Comparison of ENCODE assay signal across 8 cellular contexts in the genomic region with DNA sequence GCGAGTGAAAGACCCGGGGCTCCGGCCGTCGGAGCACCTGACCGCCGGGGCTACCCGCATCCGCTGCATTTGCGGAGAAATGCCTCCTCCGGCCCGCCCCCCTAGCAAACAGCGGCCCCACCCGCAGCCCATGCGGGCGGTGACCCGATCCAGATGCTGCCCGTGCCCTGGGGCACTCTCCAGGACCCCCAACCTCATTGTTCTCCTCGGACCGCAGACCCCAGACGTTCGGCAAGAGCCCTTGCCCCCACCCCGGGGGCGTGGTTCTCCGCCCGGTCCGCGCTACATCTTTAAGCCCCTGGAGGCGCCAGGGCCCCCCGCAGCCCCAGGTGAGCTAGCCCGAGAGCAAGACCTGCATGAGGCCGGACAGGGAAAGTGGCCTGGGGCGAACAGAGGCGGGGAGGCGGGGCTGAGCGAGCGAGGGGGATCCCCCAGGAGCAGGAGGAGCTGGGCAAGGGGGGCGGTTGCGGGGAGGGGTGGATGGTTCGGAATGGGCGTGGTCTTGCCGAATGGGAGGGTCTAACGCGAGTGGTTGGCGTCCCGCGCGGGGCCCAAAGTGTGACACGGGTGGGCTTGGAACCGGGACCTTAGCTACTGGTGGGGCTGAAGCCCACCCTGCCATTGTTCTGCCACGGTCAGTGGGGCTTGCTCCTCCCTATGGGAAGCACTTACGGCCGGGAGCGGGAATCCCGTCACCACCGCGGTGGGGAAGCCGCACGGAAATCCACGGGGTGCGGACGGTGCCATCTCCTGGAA. TPM values are rescaled to one million over a fixed set of nuclear protein-coding genes. Genes with fewer than 3 reads are reported as not detected.
DNase-seq lines count a peak whose midpoint lies in the region; FAIRE-seq and TF ChIP-seq lines count a peak whose summit lies in the region.

No MANE protein-coding gene starts in this region.

- peaks cover 23 to 25% of the 10 kb centered on the region in 2 experiments for H3K27me3 ChIP-seq in endothelial cell of umbilical vein (ENCODE audit: control insufficient read depth in 2 of 2, insufficient read depth in 2 of 2, low read length in 2 of 2)
- peaks cover 67% of the 10 kb centered on the region for H3K27me3 ChIP-seq in skeletal muscle satellite cell (ENCODE audit: control insufficient read depth, insufficient read depth, low read length)

- DNase-seq in Daoy (ENCODE audit: low read depth) = peak; percentile 28
- DNase-seq in activated CD4-positive, alpha-beta T cell treated with anti-CD3 and anti-CD28 coated beads, Interleukin-2, amount 50 U/mL, for 48 hours = peak; percentile 55 to 57
- no peak for DNase-seq in endothelial cell of umbilical vein (ENCODE audit: low read depth, low spot score)
- no peak for DNase-seq in HPDE6-E6E7 (ENCODE audit: extremely low spot score)
- DNase-seq in DMS79 (lab: John Stamatoyannopoulos, UW) = no peak
- DNase-seq in kidney glomerular epithelial cell (lab: John Stamatoyannopoulos, UW) = no peak
- no peak for DNase-seq in kidney

- TF ChIP-seq POLR2A in endothelial cell of umbilical vein (IDR thresholded peaks at IDR 0.05; ENCODE audit: low read depth, low read length) = no peak

- peak overlapping the region; percentile 26 for H2AFZ ChIP-seq in endothelial cell of umbilical vein (ENCODE audit: low read depth, low read length)

- no peaks in the 10 kb centered on the region for H4K20me1 ChIP-seq in endothelial cell of umbilical vein (replicated peaks; ENCODE audit: control insufficient read depth, extremely low read depth, insufficient read depth, low read length)

- FAIRE-seq in endothelial cell of umbilical vein (lab: Jason Lieb, UNC) = no peak
- FAIRE-seq in kidney (lab: Jason Lieb, UNC) = no peak

- TF ChIP-seq CTCF in endothelial cell of umbilical vein (IDR thresholded peaks at IDR 0.05; ENCODE audit: extremely low read depth in 1 of 2, insufficient read depth in 1 of 2, low read depth in 1 of 2, low read length in 2 of 2) (no peak), kidney (IDR thresholded peaks at IDR 0.05; ENCODE audit: borderline replicate concordance, extremely low read depth, insufficient read depth) (no peak)

- dilution Hi-C loops in endothelial cell of umbilical vein (cut with MboI; ENCODE audit: extremely low pct_ligation_motif_present, low sequenced_read_pairs) = no loop called here

- POLR2A ChIA-PET in endothelial cell of umbilical vein (lab: Charles Lee) = no interaction called here

- H3K79me2 ChIP-seq in endothelial cell of umbilical vein (ENCODE audit: control insufficient read depth, insufficient read depth, low read length) = no peaks in the 10 kb centered on the region

- H3K9me3 ChIP-seq in endothelial cell of umbilical vein (replicated peaks; ENCODE audit: control insufficient read depth, insufficient read depth, low read length) (no peaks in the 10 kb centered on the region), skeletal muscle satellite cell (replicated peaks; ENCODE audit: low read length) (no peaks in the 10 kb centered on the region), kidney (ENCODE audit: control insufficient read depth in 1 of 2, low read length in 2 of 2) (no peaks in the 10 kb centered on the region)

- H3K4me1 ChIP-seq in endothelial cell of umbilical vein (ENCODE audit: control insufficient read depth, extremely low read depth, insufficient read depth, low read length) (no peaks in the 10 kb centered on the region), skeletal muscle satellite cell (ENCODE audit: control insufficient read depth, insufficient read depth, low read length) (peaks cover 5% of the 10 kb centered on the region), kidney (ENCODE audit: control insufficient read depth in 1 of 2, insufficient read depth in 1 of 2, low read depth in 1 of 2, low read length in 2 of 2) (peaks cover 0 to 2% of the 10 kb centered on the region in 2 donors)

- BruUV-seq in endothelial cell of umbilical vein (replicated peaks; lab: Mats Ljungman, UMichigan) = no TSS peak

- H3K36me3 ChIP-seq in endothelial cell of umbilical vein (ENCODE audit: control insufficient read depth in 2 of 2, extremely low read depth in 1 of 2, insufficient read depth in 2 of 2, low read length in 2 of 2) (no peaks in the 10 kb centered on the region), skeletal muscle satellite cell (ENCODE audit: insufficient read depth, low read length) (no peaks in the 10 kb centered on the region), kidney (ENCODE audit: control insufficient read depth in 1 of 2, insufficient read depth in 2 of 2, low read length in 2 of 2) (no peaks in the 10 kb centered on the region)

- no peak overlapping the region for H3K4me3 ChIP-seq in endothelial cell of umbilical vein (replicated peaks in 1 of 3; ENCODE audit: insufficient read depth in 1 of 3, low read depth in 1 of 3, low read length in 3 of 3)
- H3K4me3 ChIP-seq in skeletal muscle satellite cell (ENCODE audit: low read length) = no peak overlapping the region
- H3K4me3 ChIP-seq in kidney (ENCODE audit: low read length in 2 of 2) = no peak overlapping the region

- CTCF ChIA-PET in endothelial cell of umbilical vein (lab: Charles Lee) = interaction anchor here (2.8 kb wide), 1 partner anchor 38 kb away, joined by 16 read pairs; no protein-coding TSS in a partner anchor

- no peaks in the 10 kb centered on the region for H3K9me1 ChIP-seq in endothelial cell of umbilical vein (replicated peaks; ENCODE audit: control insufficient read depth, extremely low read depth, insufficient read depth, low read length)

- H3K4me2 ChIP-seq in endothelial cell of umbilical vein (ENCODE audit: insufficient read depth, low read length) = no peak overlapping the region
- H3K4me2 ChIP-seq in skeletal muscle satellite cell (ENCODE audit: low read length) = peak overlapping the region; percentile 64

- H3K27ac ChIP-seq in endothelial cell of umbilical vein (ENCODE audit: insufficient read depth, low read depth, low read length) (no peak overlapping the region), kidney (ENCODE audit: low read depth in 2 of 2, low read length in 2 of 2) (no peak overlapping the region)

- intact Hi-C loops in endothelial cell of umbilical vein (cut with micrococcal nuclease) = loop anchor here (5.0 kb wide), 1 partner anchor 38 kb away; no protein-coding TSS in a partner anchor
- intact Hi-C loops in kidney (cut with DNase I) = no loop called here

- H3K9ac ChIP-seq in endothelial cell of umbilical vein (replicated peaks; ENCODE audit: extremely low read depth, insufficient read depth, low read length) = no peak overlapping the region
- no peak overlapping the region for H3K9ac ChIP-seq in skeletal muscle satellite cell (ENCODE audit: low read depth, low read length)
- no peak overlapping the region for H3K9ac ChIP-seq in kidney (ENCODE audit: low read length in 2 of 2)

RNA-seq across cellular contexts. Expression of gene CRYBG2, which starts 6.3 kb away (rescaled TPM):
- 0.34 and 0.51 TPM in 2 replicates for total RNA-seq in Daoy (2014; rRNA removed; shearing (Covaris generic))
- not detected in 2 replicates for total RNA-seq in endothelial cell of umbilical vein
- polyA plus RNA-seq in endothelial cell of umbilical vein = not detected in 2 replicates
- polyA plus RNA-seq in endothelial cell of umbilical vein (2011; cell fraction: cytosol; rRNA removed) = not detected in 2 replicates
- not detected in 2 replicates for polyA plus RNA-seq in endothelial cell of umbilical vein (2011; cell fraction: nucleus; rRNA removed)
- not detected in 2 replicates for polyA plus RNA-seq in endothelial cell of umbilical vein (2012)
- not detected in 2 replicates for polyA minus RNA-seq in endothelial cell of umbilical vein
- polyA minus RNA-seq in endothelial cell of umbilical vein (2011; cell fraction: cytosol; rRNA and poly(A)+ RNA removed) = 1.3 TPM
- polyA minus RNA-seq in endothelial cell of umbilical vein (2011; cell fraction: nucleus; rRNA and poly(A)+ RNA removed) = not detected in 2 replicates
- not detected in 2 replicates for total RNA-seq in skeletal muscle satellite cell (2012; rRNA removed)
- total RNA-seq in kidney = 2.2 TPM
- polyA plus RNA-seq in kidney (ENCODE audit: insufficient read depth, low read depth, low replicate concordance) = not detected

RNA-seq across cellular contexts. Expression of gene ZNF683, which starts 12.3 kb away (rescaled TPM):
- not detected in 2 replicates for total RNA-seq in Daoy (2014; rRNA removed; shearing (Covaris generic))
- not detected in 2 replicates for total RNA-seq in endothelial cell of umbilical vein
- polyA plus RNA-seq in endothelial cell of umbilical vein = not detected in 2 replicates
- not detected in 2 replicates for polyA plus RNA-seq in endothelial cell of umbilical vein (2011; cell fraction: cytosol; rRNA removed)
- not detected in 2 replicates for polyA plus RNA-seq in endothelial cell of umbilical vein (2011; cell fraction: nucleus; rRNA removed)
- polyA plus RNA-seq in endothelial cell of umbilical vein (2012) = not detected in 2 replicates
- not detected in 2 replicates for polyA minus RNA-seq in endothelial cell of umbilical vein
- polyA minus RNA-seq in endothelial cell of umbilical vein (2011; cell fraction: cytosol; rRNA and poly(A)+ RNA removed) = not detected
- polyA minus RNA-seq in endothelial cell of umbilical vein (2011; cell fraction: nucleus; rRNA and poly(A)+ RNA removed) = not detected in 2 replicates
- not detected in 2 replicates for total RNA-seq in skeletal muscle satellite cell (2012; rRNA removed)
- 0.25 TPM for total RNA-seq in kidney
- polyA plus RNA-seq in kidney (ENCODE audit: insufficient read depth, low read depth, low replicate concordance) = not detected

RNA-seq across cellular contexts. Expression of gene CD52, which starts 42.5 kb away (rescaled TPM):
- total RNA-seq in Daoy (2014; rRNA removed; shearing (Covaris generic)) = not detected in 2 replicates
- total RNA-seq in endothelial cell of umbilical vein (not detected in 2 replicates), kidney (30.8 TPM)
- polyA plus RNA-seq in endothelial cell of umbilical vein (not detected in 2 replicates), kidney (ENCODE audit: insufficient read depth, low read depth, low replicate concordance) (13.2 TPM)
- not detected in 2 replicates for polyA plus RNA-seq in endothelial cell of umbilical vein (2011; cell fraction: cytosol; rRNA removed)
- not detected in 2 replicates for polyA plus RNA-seq in endothelial cell of umbilical vein (2011; cell fraction: nucleus; rRNA removed)
- not detected in 2 replicates for polyA plus RNA-seq in endothelial cell of umbilical vein (2012)
- polyA minus RNA-seq in endothelial cell of umbilical vein = 1.1 and 2.9 TPM in 2 replicates
- not detected for polyA minus RNA-seq in endothelial cell of umbilical vein (2011; cell fraction: cytosol; rRNA and poly(A)+ RNA removed)
- not detected in 2 replicates for polyA minus RNA-seq in endothelial cell of umbilical vein (2011; cell fraction: nucleus; rRNA and poly(A)+ RNA removed)
- total RNA-seq in skeletal muscle satellite cell (2012; rRNA removed) = not detected in 2 replicates

RNA-seq across cellular contexts. Expression of gene LIN28A, which starts 50.4 kb away (rescaled TPM):
- 0.86 TPM in 1 of 2 replicates, not detected in the other for total RNA-seq in Daoy (2014; rRNA removed; shearing (Covaris generic))
- not detected in 2 replicates for total RNA-seq in endothelial cell of umbilical vein
- polyA plus RNA-seq in endothelial cell of umbilical vein = 0.10 and 0.11 TPM in 2 replicates
- 0.01 TPM in 1 of 2 replicates, not detected in the other for polyA plus RNA-seq in endothelial cell of umbilical vein (2011; cell fraction: cytosol; rRNA removed)
- not detected in 2 replicates for polyA plus RNA-seq in endothelial cell of umbilical vein (2011; cell fraction: nucleus; rRNA removed)
- not detected in 2 replicates for polyA plus RNA-seq in endothelial cell of umbilical vein (2012)
- not detected in 2 replicates for polyA minus RNA-seq in endothelial cell of umbilical vein
- polyA minus RNA-seq in endothelial cell of umbilical vein (2011; cell fraction: cytosol; rRNA and poly(A)+ RNA removed) = not detected
- polyA minus RNA-seq in endothelial cell of umbilical vein (2011; cell fraction: nucleus; rRNA and poly(A)+ RNA removed) = not detected in 2 replicates
- not detected in 2 replicates for total RNA-seq in skeletal muscle satellite cell (2012; rRNA removed)
- total RNA-seq in kidney = not detected
- not detected for polyA plus RNA-seq in kidney (ENCODE audit: insufficient read depth, low read depth, low replicate concordance)

RNA-seq across cellular contexts. Expression of gene UBXN11, which starts 53.8 kb away (rescaled TPM):
- total RNA-seq in Daoy (2014; rRNA removed; shearing (Covaris generic)) = 6.0 and 9.0 TPM in 2 replicates
- total RNA-seq in endothelial cell of umbilical vein (11.9 and 15.6 TPM in 2 replicates), kidney (55.0 TPM)
- polyA plus RNA-seq in endothelial cell of umbilical vein (14.6 and 14.8 TPM in 2 replicates), kidney (ENCODE audit: insufficient read depth, low read depth, low replicate concordance) (30.2 TPM)
- polyA plus RNA-seq in endothelial cell of umbilical vein (2011; cell fraction: cytosol; rRNA removed) = 6.9 and 10.7 TPM in 2 replicates
- polyA plus RNA-seq in endothelial cell of umbilical vein (2011; cell fraction: nucleus; rRNA removed) = 87.9 and 92.8 TPM in 2 replicates
- polyA plus RNA-seq in endothelial cell of umbilical vein (2012) = 8.7 and 8.9 TPM in 2 replicates
- polyA minus RNA-seq in endothelial cell of umbilical vein = 11.1 and 13.5 TPM in 2 replicates
- 19.5 TPM for polyA minus RNA-seq in endothelial cell of umbilical vein (2011; cell fraction: cytosol; rRNA and poly(A)+ RNA removed)
- polyA minus RNA-seq in endothelial cell of umbilical vein (2011; cell fraction: nucleus; rRNA and poly(A)+ RNA removed) = 10.3 and 17.6 TPM in 2 replicates
- 2.8 TPM in 2 replicates for total RNA-seq in skeletal muscle satellite cell (2012; rRNA removed)

Comparison
In these comparisons a context has a peak if more than half of its experiments do, and no peak if none do; other contexts are left out.
1. DNase-seq: peak in Daoy (single experiment) and activated CD4-positive, alpha-beta T cell treated with anti-CD3 and anti-CD28 coated beads, Interleukin-2, amount 50 U/mL, for 48 hours (2 of 2); none in endothelial cell of umbilical vein (single experiment), HPDE6-E6E7 (single experiment), DMS79 (single experiment), kidney glomerular epithelial cell (single experiment) and kidney (single experiment).
2. RNA of gene CD52, which starts 42.5 kb away (total RNA-seq): 30.8 TPM in kidney (single experiment); not detected in Daoy and not detected in endothelial cell of umbilical vein; every median in the first group is over 10 times any median in the second.